In genomic region chr2:179521944-179522343, GRCh38 we compare ENCODE assay signal across 18 cellular contexts.
DNase-seq lines count a peak whose midpoint lies in the region; ATAC-seq lines count a peak whose summit lies in the region.
"Had no signal": no experiment of that assay in that cellular context is flagged by ENCODE, and none has a peak within 500 bp of the region (broad histone marks: within the 10 kb centered on the region; RNA-seq: fewer than 3 reads in every experiment).

No MANE protein-coding gene starts in this region.

- no peak for ATAC-seq in HG03039 (IDR thresholded peaks at IDR 0.05; ENCODE audit: unreplicated experiment)
- ATAC-seq: Right ventricle myocardium inferior had no signal

- H3K27me3 ChIP-seq in adipocyte (replicated peaks; ENCODE audit: control insufficient read depth, insufficient read depth, low read length): no peaks in the 10 kb centered on the region
- H3K27me3 ChIP-seq: MG63 had no signal

- in situ Hi-C loops in G401 (cut with HindIII; ENCODE audit: low sequenced_read_pairs): no loop called here

- no peak overlapping the region for H3K4me3 ChIP-seq in adipocyte (ENCODE audit: low read length)
- H3K4me3 ChIP-seq: MG63 had no signal

- no peak overlapping the region for H3K9ac ChIP-seq in adipocyte (ENCODE audit: low read length)

- H3K36me3 ChIP-seq in adipocyte (ENCODE audit: control insufficient read depth, insufficient read depth, low read length, severe bottlenecking): no peaks in the 10 kb centered on the region
- H3K36me3 ChIP-seq: MG63 had no signal

- DNase-seq in DMS 273 (lab: John Stamatoyannopoulos, UW; ENCODE audit: unreplicated experiment) (peak; percentile 4), DMS 273 treated with DMSO at 0.1 percent for 48 hours (lab: John Stamatoyannopoulos, UW) (no peak), NCI-H460 (ENCODE audit: extremely low read depth, low read depth) (peak; percentile 8), adipocyte (ENCODE audit: low read depth) (peak; percentile 53), renal cortical epithelial cell (ENCODE audit: low read depth) (peak; percentile 14), AML-193 (lab: John Stamatoyannopoulos, UW) (no peak), G401 (ENCODE audit: low spot score) (no peak)
- DNase-seq: 8988T, EL, HFFc6, Kasumi-1, MG63, NCI-H1048, NCI-H1436, NCI-H1930, NCI-H510A had no signal

- peaks cover 3% of the 10 kb centered on the region for H3K4me1 ChIP-seq in adipocyte (ENCODE audit: control insufficient read depth, insufficient read depth, low read length)

- H3K9me3 ChIP-seq in adipocyte (ENCODE audit: control insufficient read depth, low read length): no peaks in the 10 kb centered on the region
- H3K9me3 ChIP-seq: MG63 had no signal

Comparison
In these comparisons a context has a peak if more than half of its experiments do, and no peak if none do; other contexts are left out.
1. DNase-seq: peak in DMS 273 (single experiment), NCI-H460 (single experiment), adipocyte (single experiment) and renal cortical epithelial cell (single experiment); none in DMS 273 treated with DMSO at 0.1 percent for 48 hours (single experiment), AML-193 (0 of 2) and G401 (single experiment).